In the genomic region with DNA sequence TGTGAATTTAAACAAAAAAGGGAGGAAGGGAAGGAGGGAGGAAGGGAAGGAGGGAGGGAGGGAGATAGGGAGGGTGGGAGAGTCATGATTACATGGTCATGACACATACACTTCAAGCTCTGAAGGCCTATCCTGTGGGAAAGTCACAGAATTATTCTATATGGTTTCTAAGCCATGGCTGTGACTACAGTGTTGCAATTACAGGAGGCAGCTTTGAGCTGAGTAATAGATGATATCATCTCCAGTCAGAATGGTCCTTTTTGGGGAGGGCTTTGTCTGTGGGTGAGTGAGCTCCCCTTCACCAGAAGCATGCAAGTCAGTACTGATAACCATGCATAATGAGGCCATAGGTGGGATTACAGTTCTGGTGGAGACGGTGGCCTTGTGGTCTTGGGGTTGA, we compare ENCODE assay signal across 18 cellular contexts. TPM values are rescaled to one million over a fixed set of nuclear protein-coding genes. Genes with fewer than 3 reads are reported as not detected.
DNase-seq lines count a peak whose midpoint lies in the region; ATAC-seq, FAIRE-seq and TF ChIP-seq lines count a peak whose summit lies in the region.
"Had no signal": no experiment of that assay in that cellular context is flagged by ENCODE, and none has a peak within 500 bp of the region (broad histone marks: within the 10 kb centered on the region; RNA-seq: fewer than 3 reads in every experiment).

No MANE protein-coding gene starts in this region.

- H3K23ac ChIP-seq in IMR-90 (ENCODE audit: low read depth, low read length): no peak overlapping the region
- no peak overlapping the region for H3K23ac ChIP-seq in H9 (ENCODE audit: insufficient read length, low read depth, low read length)

- in situ Hi-C loops in IMR-90 (cut with MboI; ENCODE audit: low sequenced_read_pairs) (no loop called here), K562 (cut with MboI) (no loop called here)

- peak overlapping the region; percentile 16; the same call in 1 of the 2 replicates for H2AK5ac ChIP-seq in IMR-90 (ENCODE audit: low read depth, low read length)
- H2AK5ac ChIP-seq in H9 (ENCODE audit: insufficient read length, low read length): no peak overlapping the region

- H3K14ac ChIP-seq in IMR-90 (replicated peaks; ENCODE audit: low read depth, low read length): no peak overlapping the region
- H3K14ac ChIP-seq in H9 (ENCODE audit: insufficient read depth, low read length): no peak overlapping the region

- no peak overlapping the region for H2BK12ac ChIP-seq in H9 (ENCODE audit: insufficient read length, low read depth, low read length)

- H3K79me1 ChIP-seq in IMR-90 (ENCODE audit: low read depth in 1 of 2, low read length in 2 of 2) (peaks cover 21 to 55% of the 10 kb centered on the region in 2 experiments), H9 (ENCODE audit: insufficient read depth, low read depth, low read length, poor library complexity, severe bottlenecking) (no peaks in the 10 kb centered on the region)

- H3K4me1 Mint-ChIP-seq in H9: peaks cover 4 to 10% of the 10 kb centered on the region in 2 experiments; a peak in 3 of 4 replicates

- H3K36me3 ChIP-seq in IMR-90 (ENCODE audit: control insufficient read depth, insufficient read depth, low read length) (peaks cover 49% of the 10 kb centered on the region), K562 (ENCODE audit: control insufficient read depth, insufficient read depth, low read length) (no peaks in the 10 kb centered on the region), hepatocyte (replicated peaks; ENCODE audit: insufficient read depth, low read depth) (no peaks in the 10 kb centered on the region)
- H3K36me3 ChIP-seq: BE2C, esophagus muscularis mucosa, prostate gland had no signal

- FAIRE-seq in K562 (lab: Jason Lieb, UNC): no peak

- no peak overlapping the region for H3K4me2 ChIP-seq in IMR-90 (ENCODE audit: low read depth, low read length)
- H3K4me2 ChIP-seq in K562 (ENCODE audit: insufficient read depth, low read length): no peak overlapping the region
- no peak overlapping the region for H3K4me2 ChIP-seq in hepatocyte
- H3K4me2 ChIP-seq in H9 (ENCODE audit: insufficient read depth, insufficient read length, low read length): no peak overlapping the region

- dilution Hi-C loops in IMR-90 (cut with HindIII; ENCODE audit: low sequenced_read_pairs, unreplicated experiment): no loop called here

- no peak overlapping the region for H2AK9ac ChIP-seq in IMR-90 (replicated peaks; ENCODE audit: low read depth, low read length, poor library complexity)

- no peak overlapping the region for H2BK20ac ChIP-seq in IMR-90 (ENCODE audit: low read depth, low read length)
- H2BK20ac ChIP-seq in H9 (ENCODE audit: low read depth, low read length, poor library complexity, severe bottlenecking): no peak overlapping the region

- H3K23me2 ChIP-seq in H9 (ENCODE audit: insufficient read length, low read depth, low read length, poor library complexity, severe bottlenecking): no peaks in the 10 kb centered on the region

- CTCF ChIA-PET in AG04450 (lab: Charles Lee) (no interaction called here), IMR-90 (lab: Yijun Ruan, JAX) (no interaction called here), K562 (lab: Yijun Ruan, JAX; ENCODE audit: low intra/inter-chr PET ratio) (no interaction called here)

- H2BK5ac ChIP-seq in IMR-90 (ENCODE audit: low read depth, low read length, poor library complexity, severe bottlenecking): no peak overlapping the region
- no peak overlapping the region for H2BK5ac ChIP-seq in H9 (ENCODE audit: insufficient read length, low read length)

- H4K20me1 ChIP-seq in IMR-90 (ENCODE audit: insufficient read depth, low read length) (peaks cover 40% of the 10 kb centered on the region), K562 (replicated peaks; ENCODE audit: control insufficient read depth, insufficient read depth, low read length) (no peaks in the 10 kb centered on the region), hepatocyte (ENCODE audit: insufficient read depth, poor library complexity, severe bottlenecking) (no peaks in the 10 kb centered on the region), H9 (ENCODE audit: control insufficient read depth, insufficient read depth, insufficient read length) (no peaks in the 10 kb centered on the region)

- TF ChIP-seq CTCF in AG04450 (IDR thresholded peaks at IDR 0.05; ENCODE audit: low read depth, low read length) (no peak), IMR-90 (conservative IDR thresholded peaks at IDR 0.05; ENCODE audit: low read depth, low read length) (no peak), K562 (IDR thresholded peaks at IDR 0.05 in 2 of 3, conservative IDR thresholded peaks at IDR 0.05 in 1 of 3; ENCODE audit: insufficient read depth in 2 of 3, low read depth in 1 of 3, low read length in 3 of 3) (no peak), hepatocyte (IDR thresholded peaks at IDR 0.05; ENCODE audit: poor library complexity) (no peak), H9 (conservative IDR thresholded peaks at IDR 0.05) (no peak)

- H2AFZ ChIP-seq in IMR-90 (replicated peaks; ENCODE audit: low read length, poor library complexity): no peak overlapping the region
- H2AFZ ChIP-seq in K562 (ENCODE audit: low read depth, low read length): no peak overlapping the region
- no peak overlapping the region for H2AFZ ChIP-seq in hepatocyte
- no peak overlapping the region for H2AFZ ChIP-seq in H9 (ENCODE audit: low read length)

- H3K9me3 Mint-ChIP-seq in H9: no peaks in the 10 kb centered on the region

- intact Hi-C loops in IMR-90 (cut with micrococcal nuclease): no loop called here
- intact Hi-C loops in K562 (cut with micrococcal nuclease): no loop called here

- no peak overlapping the region for H2BK120ac ChIP-seq in IMR-90 (ENCODE audit: low read depth, low read length)
- H2BK120ac ChIP-seq in H9 (ENCODE audit: low read depth, low read length, poor library complexity, severe bottlenecking): no peak overlapping the region

- H2BK15ac ChIP-seq in IMR-90 (ENCODE audit: low read depth, low read length) (no peak overlapping the region), H9 (ENCODE audit: low read depth, low read length) (no peak overlapping the region)

- TF ChIP-seq RAD21 in IMR-90 (IDR thresholded peaks at IDR 0.05; ENCODE audit: low read length) (no peak), K562 (CRISPR knock-in tag; conservative IDR thresholded peaks at IDR 0.05 in 1 of 2, IDR thresholded peaks at IDR 0.05 in 1 of 2) (no peak)

- H3K4me1 ChIP-seq in IMR-90 (ENCODE audit: control insufficient read depth, insufficient read depth, low read length) (peaks cover 8% of the 10 kb centered on the region), K562 (replicated peaks in 1 of 2; ENCODE audit: control insufficient read depth in 2 of 2, insufficient read depth in 2 of 2, low read length in 2 of 2) (no peaks in the 10 kb centered on the region; a peak in 1 of 5 replicates), hepatocyte (ENCODE audit: insufficient read depth) (no peaks in the 10 kb centered on the region), H9 (ENCODE audit: insufficient read depth, low read length) (no peaks in the 10 kb centered on the region)
- H3K4me1 ChIP-seq: BE2C, esophagus muscularis mucosa, prostate gland had no signal

- no peaks in the 10 kb centered on the region for H3K36me3 Mint-ChIP-seq in H9 (ENCODE audit: insufficient read depth in 1 of 3, low read depth in 3 of 3)

- peaks cover 12% of the 10 kb centered on the region for H3K27me3 Mint-ChIP-seq in H9 (ENCODE audit: low read depth)

- H3K18ac ChIP-seq in IMR-90 (ENCODE audit: low read depth, low read length) (no peak overlapping the region), H9 (ENCODE audit: insufficient read length, low read depth, low read length) (no peak overlapping the region)

- no TSS peak for BruUV-seq in IMR-90 (replicated peaks; lab: Mats Ljungman, UMichigan)
- no TSS peak for BruUV-seq in K562 (replicated peaks; lab: Mats Ljungman, UMichigan)

- no peak overlapping the region for H4K8ac ChIP-seq in IMR-90 (ENCODE audit: low read depth in 2 of 2, low read length in 2 of 2)
- no peak overlapping the region for H4K8ac ChIP-seq in H9 (replicated peaks; ENCODE audit: insufficient read length, low read depth, low read length)

- TF ChIP-seq POLR2A in IMR-90 (IDR thresholded peaks at IDR 0.05; ENCODE audit: low read depth, low read length) (no peak), K562 (conservative IDR thresholded peaks at IDR 0.05) (no peak)

- H3K79me2 ChIP-seq in K562 (ENCODE audit: control insufficient read depth, insufficient read depth, low read length) (no peaks in the 10 kb centered on the region), hepatocyte (no peaks in the 10 kb centered on the region), H9 (ENCODE audit: insufficient read depth, low read length) (no peaks in the 10 kb centered on the region)

- H3K27me3 ChIP-seq in AG04450 (ENCODE audit: control insufficient read depth, insufficient read depth, low read length) (no peaks in the 10 kb centered on the region), IMR-90 (ENCODE audit: control insufficient read depth, insufficient read depth, low read length) (no peaks in the 10 kb centered on the region), K562 (ENCODE audit: control insufficient read depth in 2 of 2, insufficient read depth in 2 of 2, low read length in 2 of 2) (peaks cover 0 to 10% of the 10 kb centered on the region in 2 experiments; a peak in 2 of 5 replicates), hepatocyte (no peaks in the 10 kb centered on the region), H9 (ENCODE audit: insufficient read depth, low read length) (no peaks in the 10 kb centered on the region)
- H3K27me3 ChIP-seq: BE2C had no signal

- no peak for TF ChIP-seq EP300 in K562 (IDR thresholded peaks at IDR 0.05; ENCODE audit: low read length)

- no peak overlapping the region for H3K4me3 Mint-ChIP-seq in H9

- no peak overlapping the region for H3K56ac ChIP-seq in IMR-90 (ENCODE audit: extremely low read depth, insufficient read depth, low read length)
- no peak overlapping the region for H3K56ac ChIP-seq in H9 (ENCODE audit: insufficient read length, low read depth, low read length)

- no peak overlapping the region for H3T11ph ChIP-seq in H9 (ENCODE audit: low read length)

- H3K9me3 ChIP-seq in AG04450 (ENCODE audit: control insufficient read depth, insufficient read depth, low read length): peaks cover 5% of the 10 kb centered on the region
- H3K9me3 ChIP-seq in IMR-90 (ENCODE audit: control insufficient read depth, insufficient read depth, low read length): no peaks in the 10 kb centered on the region
- H3K9me3 ChIP-seq in K562 (replicated peaks; ENCODE audit: control insufficient read depth, insufficient read depth, low read depth, low read length): no peaks in the 10 kb centered on the region
- H3K9me3 ChIP-seq in hepatocyte (ENCODE audit: low read depth): no peaks in the 10 kb centered on the region
- H3K9me3 ChIP-seq in H9 (ENCODE audit: control insufficient read depth, low read depth, low read length): no peaks in the 10 kb centered on the region
- H3K9me3 ChIP-seq: BE2C, esophagus muscularis mucosa, mucosa of descending colon, prostate gland had no signal

- H3K9ac ChIP-seq in IMR-90 (ENCODE audit: low read depth, low read length) (no peak overlapping the region), K562 (ENCODE audit: insufficient read depth in 1 of 2, low read depth in 2 of 2, low read length in 2 of 2) (no peak overlapping the region), H9 (ENCODE audit: extremely low read depth, insufficient read length, low read length) (no peak overlapping the region)

- no peaks in the 10 kb centered on the region for H3K9me2 ChIP-seq in hepatocyte (replicated peaks; ENCODE audit: insufficient read depth)

- no peak overlapping the region; a peak in 1 of 7 replicates for H3K27ac Mint-ChIP-seq in H9

- WGBS in IMR-90 (ENCODE audit: extremely low coverage in 2 of 2, insufficient read length in 1 of 2), 2 experiments: no CpG with 5 or more reads among the region's 1 CpG
- WGBS in K562 (ENCODE audit: insufficient coverage, low coverage, missing lambda C conversion rate): 0% methylated on average over 1 of the region's 1 CpG
- WGBS in hepatocyte (ENCODE audit: low lambda C conversion rate, missing lambda C conversion rate): 81% methylated on average over 1 of the region's 1 CpG
- WGBS in H9 (ENCODE audit: extremely low coverage, insufficient read length, low lambda C conversion rate): no CpG with 5 or more reads among the region's 1 CpG

- ATAC-seq in IMR-90 (ENCODE audit: low read depth) (peak; percentile 54), K562 (no peak)
- ATAC-seq: mucosa of descending colon had no signal

- no peak overlapping the region for H4K91ac ChIP-seq in IMR-90 (ENCODE audit: insufficient read depth, low read depth, low read length)
- no peak overlapping the region for H4K91ac ChIP-seq in H9 (ENCODE audit: insufficient read length, low read depth, low read length)

- H3K4me3 ChIP-seq in AG04450 (ENCODE audit: low read depth, low read length): no peak overlapping the region
- H3K4me3 ChIP-seq in IMR-90 (ENCODE audit: insufficient read depth, low read depth, low read length): no peak overlapping the region
- no peak overlapping the region for H3K4me3 ChIP-seq in K562
- H3K4me3 ChIP-seq in hepatocyte: no peak overlapping the region
- H3K4me3 ChIP-seq: esophagus muscularis mucosa, mucosa of descending colon, prostate gland had no signal

- H4K5ac ChIP-seq in IMR-90 (ENCODE audit: low read depth, low read length) (no peak overlapping the region), H9 (ENCODE audit: insufficient read length, low read depth, low read length) (no peak overlapping the region)

- H3K9me1 ChIP-seq in IMR-90 (ENCODE audit: insufficient read depth, low read length) (peaks cover 13% of the 10 kb centered on the region; the same call in 1 of the 2 replicates), K562 (ENCODE audit: control insufficient read depth, insufficient read depth, low read length) (no peaks in the 10 kb centered on the region)

- DNase-seq in AG04450 (ENCODE audit: low read depth, low spot score) (peak; percentile 36), IMR-90 (peak; percentile 92), K562 (ENCODE audit: extremely low read depth in 1 of 4, low spot score in 3 of 4) (no peak), hepatocyte (ENCODE audit: low spot score) (peak; percentile 14), NCI-H748 (lab: John Stamatoyannopoulos, UW; ENCODE audit: unreplicated experiment) (no peak), H9 (no peak), NAMALWA (ENCODE audit: low spot score) (no peak), DMS 273 (lab: John Stamatoyannopoulos, UW; ENCODE audit: unreplicated experiment) (no peak)
- DNase-seq: activated naive CD4-positive, alpha-beta T cell treated with anti-CD3 and anti-CD28 coated beads, Interleukin-2, amount 50 U/mL, for 16 hours; BE2C; Kasumi-1; mucosa of descending colon; NCI-H2029 treated with DMSO at 0.1 percent for 48 hours; NCI-H748 treated with DMSO at 0.1 percent for 48 hours; stimulated activated CD8-positive, alpha-beta memory T cell treated with anti-CD3 and anti-CD28 coated beads, Interleukin-4, amount 100 ng/mL, for 48 hours; trophoblast cell had no signal

- peak overlapping the region; percentile 58 for H3K27ac ChIP-seq in AG04450 (ENCODE audit: low read depth, low read length)
- no peak overlapping the region for H3K27ac ChIP-seq in IMR-90 (ENCODE audit: insufficient read depth, low read length)
- no peak overlapping the region for H3K27ac ChIP-seq in K562 (ENCODE audit: extremely low read depth, low read depth, low read length)
- H3K27ac ChIP-seq in hepatocyte: peak overlapping the region; percentile 30
- H3K27ac ChIP-seq in H9 (ENCODE audit: insufficient read length, low read depth, low read length): no peak overlapping the region
- H3K27ac ChIP-seq: esophagus muscularis mucosa, prostate gland had no signal

- no peak overlapping the region for H3K4ac ChIP-seq in IMR-90 (ENCODE audit: low read depth, low read length)
- H3K4ac ChIP-seq in H9 (ENCODE audit: low read depth, low read length): no peak overlapping the region

- POLR2A ChIA-PET in AG04450 (lab: Yijun Ruan, JAX): interaction anchor here (0.6 to 1.1 kb wide), 4 partner anchors 8 to 597 kb away, joined by 3 to 11 read pairs (median 6); no protein-coding TSS in a partner anchor
- POLR2A ChIA-PET in IMR-90 (lab: Charles Lee; ENCODE audit: unreplicated experiment): no interaction called here
- POLR2A ChIA-PET in K562 (lab: Yijun Ruan, JAX): interaction anchor here (0.9 kb wide), 1 partner anchor 14 kb away, joined by 3 read pairs; no protein-coding TSS in a partner anchor

RNA-seq across cellular contexts. Expression of gene PAPPA, which starts 37.4 kb away (rescaled TPM):
- polyA plus RNA-seq in AG04450 (2011; rRNA removed) (56.1 and 65.0 TPM in 2 replicates), IMR-90 (2012; rRNA removed) (8.3 and 8.6 TPM in 2 replicates), K562 (2011; rRNA removed) (0.05 and 0.06 TPM in 2 replicates), K562 (2014; fragmentation: Illumina TruSeq; extraction: Trizol) (0.12 and 0.16 TPM in 2 replicates), K562 (2014; fragmentation: Nextera tagmentation; extraction: Ambion mirVana) (under 1 TPM; 0.10 to 0.11 TPM), K562 (2014; rRNA removed) (0.11 and 0.23 TPM in 2 replicates), hepatocyte (2.8 and 5.4 TPM in 2 replicates)
- 189 and 195 TPM in 2 replicates for polyA minus RNA-seq in AG04450 (2011; rRNA and poly(A)+ RNA removed)
- total RNA-seq in IMR-90 (2012; rRNA removed) (11.7 and 12.4 TPM in 2 replicates), K562 (2014; rRNA removed) (0.09 and 0.12 TPM in 2 replicates), K562 (2014; rRNA removed; fragmentation: Illumina TruSeq; extraction: Trizol) (0.16 and 0.18 TPM in 2 replicates), K562 (2015; rRNA removed; fragmentation: Illumina TruSeq; extraction: Trizol) (0.14 and 0.19 TPM in 2 replicates), K562 (2021) (0.13 and 0.20 TPM in 2 replicates), hepatocyte (8.9 and 12.3 TPM in 2 replicates), H9 (2021) (0.17 and 0.29 TPM in 2 replicates)
- 3.3 and 7.5 TPM in 2 replicates for polyA plus RNA-seq in IMR-90 (2012; cell fraction: cytosol; rRNA removed)
- polyA plus RNA-seq in IMR-90 (2012; cell fraction: nucleus; rRNA removed; ENCODE audit: low replicate concordance): 7.6 and 18.5 TPM in 2 replicates
- total RNA-seq in K562 (2011; cell fraction: chromatin; rRNA removed; ENCODE audit: low replicate concordance): 0.09 and 0.12 TPM in 2 replicates
- under 0.01 TPM in 2 replicates for total RNA-seq in K562 (2011; cell fraction: nucleolus; rRNA removed)
- total RNA-seq in K562 (2011; cell fraction: nucleoplasm; rRNA removed): 0.08 and 0.15 TPM in 2 replicates
- polyA plus RNA-seq in K562 (2011; cell fraction: cytosol; rRNA removed): under 0.01 and 0.01 TPM in 2 replicates
- polyA plus RNA-seq in K562 (2011; cell fraction: nucleus; rRNA removed): 0.04 and 0.09 TPM in 2 replicates
- 0.17 and 0.36 TPM in 2 replicates for polyA plus RNA-seq in K562 (2012)
- polyA minus RNA-seq in K562 (2011; rRNA and poly(A)+ RNA removed): 0.03 and 0.07 TPM in 2 replicates
- 0.10 TPM in 1 of 2 replicates, not detected in the other for polyA minus RNA-seq in K562 (2011; cell fraction: cytosol; rRNA and poly(A)+ RNA removed)
- polyA minus RNA-seq in K562 (2011; cell fraction: nucleus; rRNA and poly(A)+ RNA removed): 0.13 and 0.44 TPM in 2 replicates

Comparison
In these comparisons a context has a peak if more than half of its experiments do, and no peak if none do; other contexts are left out.
1. DNase-seq: peak in AG04450 (single experiment), IMR-90 (single experiment) and hepatocyte (single experiment); none in K562 (0 of 4), NCI-H748 (single experiment), H9 (single experiment), NAMALWA (single experiment) and DMS 273 (single experiment).
2. H3K27ac ChIP-seq: peak in AG04450 (single experiment) and hepatocyte (single experiment); none in IMR-90 (single experiment), K562 (single experiment) and H9 (single experiment).